In genomic region chr1:226581650-226582330, GRCh38 we compare ENCODE assay signal across 40 cellular contexts. TPM values are rescaled to one million over a fixed set of nuclear protein-coding genes. Genes with fewer than 3 reads are reported as not detected.
"Had no signal": no experiment of that assay in that cellular context is flagged by ENCODE, and none has a peak within 500 bp of the region (broad histone marks: within the 10 kb centered on the region; RNA-seq: fewer than 3 reads in every experiment).

No MANE protein-coding gene starts in this region.

- ATAC-seq: body of pancreas, Right ventricle myocardium inferior, SK-N-SH treated with all-trans-retinoic acid at 6 μM for 48 hours had no signal

- H3K9ac ChIP-seq: KMS-11 had no signal

- H3K4me3 ChIP-seq: body of pancreas, breast epithelium, PC-9 had no signal

- H3K4me1 ChIP-seq: body of pancreas, breast epithelium had no signal

- H3K27me3 ChIP-seq: body of pancreas, breast epithelium had no signal

- H3K9me3 ChIP-seq: body of pancreas, breast epithelium had no signal

- H3K27ac ChIP-seq: body of pancreas, breast epithelium, KMS-11, PC-9, RWPE1, VCaP had no signal

- FAIRE-seq: astrocyte, RCC 7860 had no signal

- H3K36me3 ChIP-seq: breast epithelium had no signal

- DNase-seq: activated B cell treated with CpG ODN at 0.5 μM for 24 hours; activated CD4-positive, alpha-beta memory T cell treated with anti-CD3 and anti-CD28 coated beads for 36 hours; activated CD4-positive, alpha-beta T cell treated with anti-CD3 and anti-CD28 coated beads for 4 hours; activated CD4-positive, alpha-beta T cell treated with anti-CD3 and anti-CD28 coated beads, Interleukin-2, amount 50 U/mL, for 1 hour; activated CD4-positive, CD25-positive, alpha-beta regulatory T cell treated with anti-CD3 and anti-CD28 coated beads, Interleukin-2, amount 50 U/mL, for 72 hours; activated CD8-positive, alpha-beta memory T cell treated with anti-CD3 and anti-CD28 coated beads, Interleukin-2, amount 50 U/mL, for 48 hours; activated effector memory CD4-positive, alpha-beta T cell treated with anti-CD3 and anti-CD28 coated beads, Interleukin-2, amount 50 U/mL, for 16 hours; activated naive CD4-positive, alpha-beta T cell; activated naive CD8-positive, alpha-beta T cell treated with anti-CD3 and anti-CD28 coated beads, Interleukin-2, amount 10 ng/mL, durations not matched to agents 7 days and 5 days; activated T-cell treated with anti-CD3 and anti-CD28 coated beads, Interleukin-2, amount 50 U/mL, for 48 hours; amygdala; body of pancreas; MM.1S; MV-4-11; NCI-H1092; NCI-H1417; NCI-H146; NCI-H187; NCI-H2029 treated with DMSO at 0.1 percent for 48 hours; NCI-H2107; NCI-H2171; NCI-H510A; NCI-H526; NCI-H748 treated with DMSO at 0.1 percent for 48 hours; NK-92 treated with Interleukin-12 subunit alpha and Interleukin-12 subunit beta, amount 100 ng/mL, for 24 hours; PC-9; SIG-M5; SW 1271; T-helper 1 cell; T-helper 2 cell; T-helper 9 cell had no signal

RNA-seq across cellular contexts. Expression of gene STUM, which starts 33.2 kb away (rescaled TPM):
- total RNA-seq: activated CD4-positive, alpha-beta memory T cell treated with anti-CD3 and anti-CD28 coated beads for 36 hours; activated naive CD8-positive, alpha-beta T cell treated with anti-CD3 and anti-CD28 coated beads, Interleukin-2, amount 10 ng/mL, durations not matched to agents 7 days and 5 days; astrocyte; LHCN-M2; PC-9 had no signal
